In the genomic region with DNA sequence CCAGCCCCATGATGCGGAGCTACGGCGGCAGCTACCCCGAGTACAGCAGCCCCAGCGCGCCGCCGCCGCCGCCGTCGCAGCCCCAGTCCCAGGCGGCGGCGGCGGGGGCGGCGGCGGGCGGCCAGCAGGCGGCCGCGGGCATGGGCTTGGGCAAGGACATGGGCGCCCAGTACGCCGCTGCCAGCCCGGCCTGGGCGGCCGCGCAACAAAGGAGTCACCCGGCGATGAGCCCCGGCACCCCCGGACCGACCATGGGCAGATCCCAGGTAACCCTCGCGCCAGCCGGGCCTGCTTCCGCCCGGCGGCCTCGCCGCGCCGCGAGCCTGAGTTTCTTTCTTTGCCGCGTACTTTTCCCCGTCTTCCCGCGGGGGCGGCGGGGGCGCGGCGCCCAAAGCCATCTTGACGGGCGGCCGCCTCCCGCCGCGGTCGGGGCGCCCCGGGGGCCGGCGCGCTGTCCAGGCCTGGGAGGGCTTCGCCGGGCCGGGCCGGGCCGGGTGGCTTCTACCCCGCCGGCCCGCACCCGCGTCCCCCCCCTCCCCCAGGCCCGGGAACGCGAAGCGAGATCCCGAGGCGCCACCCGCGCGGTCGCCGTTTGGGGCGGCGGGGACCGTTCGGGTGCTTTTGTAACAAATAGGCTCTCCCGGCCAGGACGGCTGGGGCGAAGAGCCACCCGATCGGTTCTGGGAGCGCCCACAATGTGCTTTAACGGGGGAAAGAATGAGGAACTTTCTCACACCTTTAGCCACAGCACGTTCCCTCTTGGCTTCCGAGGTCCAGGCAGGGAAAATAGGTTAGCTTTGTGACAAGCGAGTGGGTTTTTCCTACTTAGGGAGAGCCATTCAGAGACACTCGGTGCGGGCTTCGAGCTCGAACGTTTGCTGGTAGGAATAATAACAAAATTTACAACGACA, we compare ENCODE assay signal across 8 cellular contexts. TPM values are rescaled to one million over a fixed set of nuclear protein-coding genes. Genes with fewer than 3 reads are reported as not detected.
DNase-seq lines count a peak whose midpoint lies in the region; ATAC-seq and TF ChIP-seq lines count a peak whose summit lies in the region.

No MANE protein-coding gene starts in this region.

- H3K27ac Mint-ChIP-seq in CD4-positive, CD25-positive, alpha-beta regulatory T cell: peak overlapping the region; percentile 72 to 90 (median 90)
- H3K27ac Mint-ChIP-seq in activated naive CD8-positive, alpha-beta T cell: peak overlapping the region; percentile 84

- TF ChIP-seq CTCF in HEK293 (tag by site-specific recombination; IDR thresholded peaks at IDR 0.05) (no peak), prostate gland (IDR thresholded peaks at IDR 0.05) (peak in 1 of 4 experiments; percentile 26), vagina (IDR thresholded peaks at IDR 0.05) (no peak)

- peak overlapping the region; percentile 96 for H3K4me3 ChIP-seq in CD4-positive, CD25-positive, alpha-beta regulatory T cell (ENCODE audit: low read depth, low read length)
- H3K4me3 ChIP-seq in HEK293 (ENCODE audit: low read depth, low read length): peak overlapping the region; percentile 94
- H3K4me3 ChIP-seq in prostate gland: peak overlapping the region; percentile 82 to 89
- H3K4me3 ChIP-seq in vagina: peak overlapping the region; percentile 91 to 92

- peak overlapping the region; percentile 85 for H3K27ac ChIP-seq in CD4-positive, CD25-positive, alpha-beta regulatory T cell (ENCODE audit: insufficient read depth, low read length, poor library complexity, severe bottlenecking)
- H3K27ac ChIP-seq in HEK293 (ENCODE audit: extremely low read depth, low read depth, low read length) (peak overlapping the region; percentile 99), prostate gland (peak overlapping the region; percentile 98 to 100), vagina (peak overlapping the region; percentile 99)

- peak overlapping the region; percentile 90 to 96 (median 94) for H3K4me3 Mint-ChIP-seq in CD4-positive, CD25-positive, alpha-beta regulatory T cell
- H3K4me3 Mint-ChIP-seq in activated naive CD8-positive, alpha-beta T cell: peak overlapping the region; percentile 86

- no peaks in the 10 kb centered on the region for H3K9me3 Mint-ChIP-seq in CD4-positive, CD25-positive, alpha-beta regulatory T cell
- no peaks in the 10 kb centered on the region for H3K9me3 Mint-ChIP-seq in activated naive CD8-positive, alpha-beta T cell (ENCODE audit: low read depth)

- peaks cover 37% of the 10 kb centered on the region for H3K4me1 ChIP-seq in CD4-positive, CD25-positive, alpha-beta regulatory T cell (ENCODE audit: control insufficient read depth, insufficient read depth, low read length, poor library complexity, severe bottlenecking)
- H3K4me1 ChIP-seq in HEK293 (ENCODE audit: control insufficient read depth, insufficient read depth, low read length) (peaks cover 35% of the 10 kb centered on the region), prostate gland (replicated peaks) (peaks cover 7% of the 10 kb centered on the region), vagina (peaks cover 60% of the 10 kb centered on the region)

- 0% methylated on average over 49 of the region's 109 CpGs for WGBS in prostate gland

- DNase-seq in CD4-positive, CD25-positive, alpha-beta regulatory T cell: peak; percentile 37 to 61 (median 50)
- DNase-seq in left cardiac atrium (peak; percentile 48), prostate gland (ENCODE audit: low spot score) (peak; percentile 30), vagina (ENCODE audit: extremely low spot score in 2 of 2) (no peak), dedifferentiated amniotic fluid mesenchymal stem cell (ENCODE audit: extremely low spot score) (no peak)

- POLR2A ChIA-PET in HEK293 (lab: Yijun Ruan, JAX): interaction anchor here (0.5 to 2.7 kb wide), 10 partner anchors 9 to 1465 kb away, joined by 3 to 10 read pairs (median 4); partner anchors contain the start of gene TFB1M

- CTCF ChIA-PET in HEK293 (lab: Yijun Ruan, JAX): interaction anchor here (0.6 to 1.5 kb wide), 4 partner anchors 98 to 164 kb away, joined by 3 to 5 read pairs (median 3); no protein-coding TSS in a partner anchor

- peaks cover 4% of the 10 kb centered on the region for H3K27me3 Mint-ChIP-seq in CD4-positive, CD25-positive, alpha-beta regulatory T cell
- H3K27me3 Mint-ChIP-seq in activated naive CD8-positive, alpha-beta T cell: no peaks in the 10 kb centered on the region

- intact Hi-C loops in left cardiac atrium (cut with DNase I) (loop anchor here (5.0 to 10.0 kb wide), 8 partner anchors 57 to 405 kb away; no protein-coding TSS in a partner anchor), prostate gland (cut with DNase I) (loop anchor here (2.0 to 10.0 kb wide), 3 partner anchors 175 to 403 kb away; no protein-coding TSS in a partner anchor), vagina (cut with DNase I) (loop anchor here (2.0 to 10.0 kb wide), 2 partner anchors 215 to 241 kb away; no protein-coding TSS in a partner anchor)

- peaks cover 5% of the 10 kb centered on the region for H3K36me3 Mint-ChIP-seq in CD4-positive, CD25-positive, alpha-beta regulatory T cell
- H3K36me3 Mint-ChIP-seq in activated naive CD8-positive, alpha-beta T cell: no peaks in the 10 kb centered on the region

- no peaks in the 10 kb centered on the region for H3K36me3 ChIP-seq in CD4-positive, CD25-positive, alpha-beta regulatory T cell (ENCODE audit: control insufficient read depth, insufficient read depth, low read length)
- no peaks in the 10 kb centered on the region for H3K36me3 ChIP-seq in HEK293 (ENCODE audit: control insufficient read depth in 2 of 2, insufficient read depth in 1 of 2, low read length in 2 of 2)
- H3K36me3 ChIP-seq in prostate gland: no peaks in the 10 kb centered on the region
- H3K36me3 ChIP-seq in vagina: no peaks in the 10 kb centered on the region

- no peaks in the 10 kb centered on the region for H3K9me3 ChIP-seq in CD4-positive, CD25-positive, alpha-beta regulatory T cell (ENCODE audit: control insufficient read depth in 2 of 2, low read length in 2 of 2)
- H3K9me3 ChIP-seq in HEK293 (ENCODE audit: control insufficient read depth, insufficient read depth, low read depth, low read length) (no peaks in the 10 kb centered on the region), prostate gland (no peaks in the 10 kb centered on the region), vagina (no peaks in the 10 kb centered on the region)

- ATAC-seq in CD4-positive, CD25-positive, alpha-beta regulatory T cell (ENCODE audit: low read depth in 2 of 2): peak in 1 of 2 donors; percentile 5
- peak; percentile 30 to 35 for ATAC-seq in left cardiac atrium

- TF ChIP-seq POLR2A in Raji (IDR thresholded peaks at IDR 0.05; ENCODE audit: insufficient read depth, low read depth, low read length) (0 out of 2 replicates have a peak, but pooled peaks have one; percentile 36), prostate gland (IDR thresholded peaks at IDR 0.05) (peak; percentile 11), vagina (IDR thresholded peaks at IDR 0.05) (peak in 1 of 2 donors; percentile 3)

- H3K4me1 Mint-ChIP-seq in CD4-positive, CD25-positive, alpha-beta regulatory T cell: peaks cover 29 to 52% (median 37%) of the 10 kb centered on the region in 4 donors
- peaks cover 58% of the 10 kb centered on the region for H3K4me1 Mint-ChIP-seq in activated naive CD8-positive, alpha-beta T cell (ENCODE audit: low read depth)

- no peaks in the 10 kb centered on the region for H3K27me3 ChIP-seq in CD4-positive, CD25-positive, alpha-beta regulatory T cell (ENCODE audit: control insufficient read depth, insufficient read depth, low read length)
- H3K27me3 ChIP-seq in prostate gland (replicated peaks; ENCODE audit: insufficient read depth): no peaks in the 10 kb centered on the region
- no peaks in the 10 kb centered on the region for H3K27me3 ChIP-seq in vagina

TF ChIP-seq in HEK293, 187 proteins besides CTCF, POLR2A, EP300 and RAD21 (continues in another document):
- TF ChIP-seq ZNF394 (tag by site-specific recombination; IDR thresholded peaks at IDR 0.05; ENCODE audit: borderline replicate concordance) (no peak), ZNF660 (tag by site-specific recombination; IDR thresholded peaks at IDR 0.05) (no peak), ZNF16 (tag by site-specific recombination; IDR thresholded peaks at IDR 0.05; ENCODE audit: low read depth) (no peak), OSR2 (tag by site-specific recombination; IDR thresholded peaks at IDR 0.05) (no peak), ZBTB1 (tag by site-specific recombination; IDR thresholded peaks at IDR 0.05) (no peak), ZNF580 (tag by site-specific recombination; IDR thresholded peaks at IDR 0.05) (no peak), ZNF560 (tag by site-specific recombination; IDR thresholded peaks at IDR 0.05; ENCODE audit: borderline replicate concordance) (no peak), ZSCAN23 (tag by site-specific recombination; IDR thresholded peaks at IDR 0.05) (no peak), ZNF571 (tag by site-specific recombination; IDR thresholded peaks at IDR 0.05) (no peak), PRDM1 (tag by site-specific recombination; IDR thresholded peaks at IDR 0.05) (peak; percentile 88), ZSCAN30 (tag by site-specific recombination; IDR thresholded peaks at IDR 0.05) (no peak; the same call in none of the 2 replicates), ZNF664 (tag by site-specific recombination; IDR thresholded peaks at IDR 0.05) (no peak), ZNF610 (tag by site-specific recombination; IDR thresholded peaks at IDR 0.05; ENCODE audit: borderline replicate concordance) (no peak), KLF9 (tag by site-specific recombination; IDR thresholded peaks at IDR 0.05; ENCODE audit: low read depth) (peak; percentile 22; the same call in 1 of the 2 replicates), SP7 (tag by site-specific recombination; IDR thresholded peaks at IDR 0.05) (no peak), GLIS2 (tag by site-specific recombination; IDR thresholded peaks at IDR 0.05) (peak; percentile 29; the same call in 1 of the 2 replicates)

RNA-seq across cellular contexts. Expression of gene ARID1B, which starts 2.3 kb away (rescaled TPM):
- 186 TPM for total RNA-seq in CD4-positive, CD25-positive, alpha-beta regulatory T cell
- polyA plus RNA-seq in CD4-positive, CD25-positive, alpha-beta regulatory T cell: 10 to 100 TPM in 3 of 4 donors, 1 to 10 TPM in 1; 9.8 to 17.8 (median 12.2) TPM
- 10 to 100 TPM; 45.4 to 48.0 TPM for total RNA-seq in left cardiac atrium
- 10 to 100 TPM; 65.1 to 99.4 TPM for total RNA-seq in prostate gland
- total RNA-seq in vagina: 141 TPM

Comparison
In these comparisons a context has a peak if more than half of its experiments do, and no peak if none do; other contexts are left out.
1. DNase-seq: peak in CD4-positive, CD25-positive, alpha-beta regulatory T cell (3 of 3), left cardiac atrium (single experiment) and prostate gland (single experiment); none in vagina (0 of 2) and dedifferentiated amniotic fluid mesenchymal stem cell (single experiment).
2. Peak in every context shown above with its lines, with median percentiles within 50 percentile points of each other: H3K27ac ChIP-seq and H3K4me3 ChIP-seq.